22 cellular contexts compared by ENCODE assay signal in genomic region chr1:195909061-195909460, GRCh38.
DNase-seq lines count a peak whose midpoint lies in the region; ATAC-seq and TF ChIP-seq lines count a peak whose summit lies in the region.
"Had no signal": no experiment of that assay in that cellular context is flagged by ENCODE, and none has a peak within 500 bp of the region (broad histone marks: within the 10 kb centered on the region; RNA-seq: fewer than 3 reads in every experiment).

No MANE protein-coding gene starts in this region.

- no peaks in the 10 kb centered on the region for H3K27me3 ChIP-seq in IMR-90 (ENCODE audit: control insufficient read depth, insufficient read depth, low read length)

- no peak overlapping the region for H3K14ac ChIP-seq in IMR-90 (replicated peaks; ENCODE audit: low read depth, low read length)

- H3K56ac ChIP-seq in IMR-90 (ENCODE audit: extremely low read depth, insufficient read depth, low read length) = no peak overlapping the region

- no peak overlapping the region for H3K4me3 Mint-ChIP-seq in dendritic cell treated with granulocyte-macrophage colony-stimulating factor and Interleukin-4, amounts not matched to agents 40 ng/mL and 50 ng/mL, for 4 days
- H3K4me3 Mint-ChIP-seq: B cell; CD4-positive, CD25-positive, alpha-beta regulatory T cell had no signal

- no peaks in the 10 kb centered on the region for H3K36me3 ChIP-seq in IMR-90 (ENCODE audit: control insufficient read depth, insufficient read depth, low read length)
- H3K36me3 ChIP-seq: HAP-1 had no signal

- H4K5ac ChIP-seq in IMR-90 (ENCODE audit: low read depth, low read length) = no peak overlapping the region

- H3K27ac Mint-ChIP-seq in dendritic cell treated with granulocyte-macrophage colony-stimulating factor and Interleukin-4, amounts not matched to agents 40 ng/mL and 50 ng/mL, for 4 days = peak overlapping the region; percentile 67
- H3K27ac Mint-ChIP-seq: B cell; CD4-positive, CD25-positive, alpha-beta regulatory T cell had no signal

- H3K9me1 ChIP-seq in IMR-90 (ENCODE audit: insufficient read depth, low read length) = no peaks in the 10 kb centered on the region

- no TSS peak for BruUV-seq in IMR-90 (replicated peaks; lab: Mats Ljungman, UMichigan)

- DNase-seq in EH (ENCODE audit: low read depth) (peak; percentile 34), IMR-90 (peak; percentile 31), iris pigment epithelial cell (ENCODE audit: low read depth) (peak; percentile 25), G401 (ENCODE audit: low spot score) (no peak), NCI-H510A (lab: John Stamatoyannopoulos, UW) (no peak)
- no peak for DNase-seq in stimulated activated CD8-positive, alpha-beta memory T cell treated with anti-CD3 and anti-CD28 coated beads, Interleukin-4, amount 100 ng/mL, for 48 hours
- DNase-seq: Caco-2; CD4-positive, CD25-positive, alpha-beta regulatory T cell; Kasumi-1; MM.1S; NCI-H1092 treated with DMSO at 0.1 percent for 48 hours; NCI-H1694; NCI-H2081 treated with DMSO at 0.1 percent for 48 hours; NCI-H446 treated with DMSO at 0.1 percent for 48 hours; NCI-H774; OCI-M1; SHP77 treated with DMSO at 0.1 percent for 48 hours; SK-N-SH had no signal

- no peak overlapping the region for H3K4ac ChIP-seq in IMR-90 (ENCODE audit: low read depth, low read length)

- WGBS in IMR-90 (ENCODE audit: extremely low coverage in 2 of 2, insufficient read length in 1 of 2), 2 experiments = no CpG with 5 or more reads among the region's 6 CpGs

- no peak overlapping the region for H2BK20ac ChIP-seq in IMR-90 (ENCODE audit: low read depth, low read length)

- POLR2A ChIA-PET in IMR-90 (lab: Charles Lee; ENCODE audit: unreplicated experiment) = no interaction called here

- H3K18ac ChIP-seq in IMR-90 (ENCODE audit: low read depth, low read length) = no peak overlapping the region

- H3K4me3 ChIP-seq in IMR-90 (ENCODE audit: insufficient read depth, low read depth, low read length) = no peak overlapping the region
- H3K4me3 ChIP-seq: HAP-1 had no signal

- no peak for TF ChIP-seq RAD21 in IMR-90 (IDR thresholded peaks at IDR 0.05; ENCODE audit: low read length)

- H3K4me2 ChIP-seq in IMR-90 (ENCODE audit: low read depth, low read length) = no peak overlapping the region
- H3K4me2 ChIP-seq: SK-N-SH had no signal

- no peak overlapping the region for H2AK5ac ChIP-seq in IMR-90 (ENCODE audit: low read depth, low read length)

- intact Hi-C loops in IMR-90 (cut with micrococcal nuclease) = no loop called here
- intact Hi-C loops in dendritic cell treated with granulocyte-macrophage colony-stimulating factor and Interleukin-4, amounts not matched to agents 40 ng/mL and 50 ng/mL, for 4 days (cut with micrococcal nuclease) = no loop called here

- no peak overlapping the region for H2BK5ac ChIP-seq in IMR-90 (ENCODE audit: low read depth, low read length, poor library complexity, severe bottlenecking)

- H3K4me1 ChIP-seq in IMR-90 (ENCODE audit: control insufficient read depth, insufficient read depth, low read length) = no peaks in the 10 kb centered on the region
- H3K4me1 ChIP-seq: Caco-2, HAP-1 had no signal

- H2AK9ac ChIP-seq in IMR-90 (replicated peaks; ENCODE audit: low read depth, low read length, poor library complexity) = no peak overlapping the region

- H4K8ac ChIP-seq in IMR-90 (ENCODE audit: low read depth in 2 of 2, low read length in 2 of 2) = no peak overlapping the region

- H3K23ac ChIP-seq in IMR-90 (ENCODE audit: low read depth, low read length) = no peak overlapping the region

- no peak overlapping the region for H3K9ac ChIP-seq in IMR-90 (ENCODE audit: low read depth, low read length)
- H3K9ac ChIP-seq: SK-N-SH had no signal

- no peak overlapping the region for H2BK120ac ChIP-seq in IMR-90 (ENCODE audit: low read depth, low read length)

- H4K20me1 ChIP-seq in IMR-90 (ENCODE audit: insufficient read depth, low read length) = no peaks in the 10 kb centered on the region

- in situ Hi-C loops in IMR-90 (cut with MboI; ENCODE audit: low sequenced_read_pairs) (no loop called here), G401 (cut with HindIII; ENCODE audit: low sequenced_read_pairs) (no loop called here)

- H3K79me1 ChIP-seq in IMR-90 (ENCODE audit: low read depth in 1 of 2, low read length in 2 of 2) = no peaks in the 10 kb centered on the region

- H3K27me3 Mint-ChIP-seq in dendritic cell treated with granulocyte-macrophage colony-stimulating factor and Interleukin-4, amounts not matched to agents 40 ng/mL and 50 ng/mL, for 4 days = no peaks in the 10 kb centered on the region
- H3K27me3 Mint-ChIP-seq: B cell; CD4-positive, CD25-positive, alpha-beta regulatory T cell had no signal

- no peak overlapping the region for H3K27ac ChIP-seq in IMR-90 (ENCODE audit: insufficient read depth, low read length)

- no peaks in the 10 kb centered on the region for H3K9me3 ChIP-seq in IMR-90 (ENCODE audit: control insufficient read depth, insufficient read depth, low read length)
- H3K9me3 ChIP-seq: Caco-2, HAP-1, SK-N-SH had no signal

- peaks cover 7% of the 10 kb centered on the region for H3K4me1 Mint-ChIP-seq in dendritic cell treated with granulocyte-macrophage colony-stimulating factor and Interleukin-4, amounts not matched to agents 40 ng/mL and 50 ng/mL, for 4 days (ENCODE audit: low read depth)
- H3K4me1 Mint-ChIP-seq: B cell; CD4-positive, CD25-positive, alpha-beta regulatory T cell had no signal

- H3K36me3 Mint-ChIP-seq in dendritic cell treated with granulocyte-macrophage colony-stimulating factor and Interleukin-4, amounts not matched to agents 40 ng/mL and 50 ng/mL, for 4 days (ENCODE audit: low read depth) = no peaks in the 10 kb centered on the region
- H3K36me3 Mint-ChIP-seq: CD4-positive, CD25-positive, alpha-beta regulatory T cell had no signal

- CTCF ChIA-PET in IMR-90 (lab: Yijun Ruan, JAX) = no interaction called here

- dilution Hi-C loops in IMR-90 (cut with HindIII; ENCODE audit: low sequenced_read_pairs, unreplicated experiment) = no loop called here

- H3K9me3 Mint-ChIP-seq in dendritic cell treated with granulocyte-macrophage colony-stimulating factor and Interleukin-4, amounts not matched to agents 40 ng/mL and 50 ng/mL, for 4 days = no peaks in the 10 kb centered on the region

- H4K91ac ChIP-seq in IMR-90 (ENCODE audit: insufficient read depth, low read depth, low read length) = no peak overlapping the region

- no peak overlapping the region for H2BK15ac ChIP-seq in IMR-90 (ENCODE audit: low read depth, low read length)

- no peak overlapping the region for H2AFZ ChIP-seq in IMR-90 (replicated peaks; ENCODE audit: low read length, poor library complexity)

- TF ChIP-seq POLR2A in IMR-90 (IDR thresholded peaks at IDR 0.05; ENCODE audit: low read depth, low read length) = no peak

- ATAC-seq in IMR-90 (ENCODE audit: low read depth) = no peak
- ATAC-seq in GM21423 (IDR thresholded peaks at IDR 0.05; ENCODE audit: unreplicated experiment) = no peak

- no peak for TF ChIP-seq CTCF in IMR-90 (conservative IDR thresholded peaks at IDR 0.05; ENCODE audit: low read depth, low read length)

TF ChIP-seq in IMR-90, 13 proteins besides CTCF, POLR2A, EP300 and RAD21:
- no peak for TF ChIP-seq CHD1 (IDR thresholded peaks at IDR 0.05; ENCODE audit: low read depth, low read length)
- no peak for TF ChIP-seq MAFK (IDR thresholded peaks at IDR 0.05; ENCODE audit: low read depth, low read length)
- TF ChIP-seq FOS (IDR thresholded peaks at IDR 0.05; ENCODE audit: low read depth, low read length) = no peak
- TF ChIP-seq ELK1 (IDR thresholded peaks at IDR 0.05; ENCODE audit: borderline replicate concordance, low read depth, low read length) = no peak
- no peak for TF ChIP-seq MAZ (IDR thresholded peaks at IDR 0.05; ENCODE audit: borderline replicate concordance, low read depth, low read length)
- no peak for TF ChIP-seq CEBPB (IDR thresholded peaks at IDR 0.05; ENCODE audit: low read depth, low read length)
- no peak for TF ChIP-seq SMC3 (IDR thresholded peaks at IDR 0.05; ENCODE audit: low read depth, low read length)
- TF ChIP-seq RCOR1 (IDR thresholded peaks at IDR 0.05; ENCODE audit: insufficient replicate concordance, low read length) = no peak
- no peak for TF ChIP-seq MXI1 (IDR thresholded peaks at IDR 0.05; ENCODE audit: borderline replicate concordance, low read depth, low read length)
- no peak for TF ChIP-seq USF2 (IDR thresholded peaks at IDR 0.05; ENCODE audit: low read depth, low read length)
- TF ChIP-seq RFX5 (IDR thresholded peaks at IDR 0.05; ENCODE audit: low read depth, low read length) = no peak
- TF ChIP-seq BHLHE40 (IDR thresholded peaks at IDR 0.05; ENCODE audit: low read depth, low read length) = no peak
- TF ChIP-seq NFE2L2 (IDR thresholded peaks at IDR 0.05; ENCODE audit: low read depth, low read length) = no peak
TF ChIP-seq in IMR-90: peak in this region for 0.

Comparison
In these comparisons a context has a peak if more than half of its experiments do, and no peak if none do; other contexts are left out.
1. DNase-seq: peak in EH (single experiment), IMR-90 (single experiment) and iris pigment epithelial cell (single experiment); none in G401 (single experiment), stimulated activated CD8-positive, alpha-beta memory T cell treated with anti-CD3 and anti-CD28 coated beads, Interleukin-4, amount 100 ng/mL, for 48 hours (single experiment) and NCI-H510A (single experiment).